In the genomic region with DNA sequence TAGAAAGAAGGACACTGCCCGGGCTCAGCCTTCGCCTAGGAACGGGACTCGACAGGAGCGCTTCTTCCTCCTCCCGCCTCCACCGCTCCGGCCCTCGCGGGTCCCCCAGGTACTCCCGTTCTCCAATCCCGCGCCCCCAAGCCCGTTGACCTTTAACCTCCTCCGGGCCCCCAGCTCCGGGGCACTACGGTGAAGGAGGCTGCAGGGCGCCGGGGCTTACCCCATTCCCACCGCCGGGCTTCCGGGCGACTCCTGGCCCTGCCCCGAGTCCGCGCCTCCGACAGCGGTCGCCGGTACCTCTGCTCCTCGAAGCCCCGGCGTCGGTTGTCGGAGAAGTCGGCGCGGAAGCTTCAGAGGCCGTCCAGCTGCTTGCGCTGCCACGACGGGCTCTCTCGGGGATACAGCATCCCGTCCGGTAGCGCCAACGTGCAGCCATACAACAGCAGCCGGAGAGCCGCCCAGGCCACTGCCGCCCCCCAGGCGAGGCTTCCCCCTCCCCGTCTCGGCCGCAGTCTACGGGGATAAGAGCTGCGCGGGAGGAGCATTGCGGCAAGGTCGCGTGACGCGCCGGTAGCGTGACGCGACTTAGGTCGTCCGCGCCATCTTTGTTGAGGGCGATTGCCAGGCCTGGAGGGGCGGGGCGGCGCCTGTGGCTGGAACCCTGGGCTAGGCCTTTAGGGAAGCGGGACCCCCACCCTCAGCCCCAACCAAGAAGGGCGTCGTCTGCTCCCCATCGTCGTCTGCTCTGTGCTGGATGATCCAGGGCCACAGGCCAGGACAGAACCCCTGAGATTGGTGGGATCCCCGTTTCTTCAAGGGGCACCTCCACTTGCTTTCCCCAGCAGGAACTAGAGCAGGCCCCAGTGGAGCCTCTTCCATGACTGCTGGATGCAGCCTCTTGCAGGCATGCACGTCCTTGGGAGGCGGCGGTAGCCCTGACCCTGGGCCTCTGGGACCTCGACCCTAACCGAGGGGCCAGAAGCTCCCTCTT, we compare ENCODE assay signal across 8 cellular contexts. TPM values are rescaled to one million over a fixed set of nuclear protein-coding genes. Genes with fewer than 3 reads are reported as not detected.
DNase-seq lines count a peak whose midpoint lies in the region; ATAC-seq and TF ChIP-seq lines count a peak whose summit lies in the region.

No MANE protein-coding gene starts in this region.

- no peaks in the 10 kb centered on the region for H3K27me3 Mint-ChIP-seq in dendritic cell treated with granulocyte-macrophage colony-stimulating factor and Interleukin-4, amounts not matched to agents 40 ng/mL and 50 ng/mL, for 4 days

- no peak for TF ChIP-seq CTCF in 22Rv1 (IDR thresholded peaks at IDR 0.05)

- ATAC-seq in GM18519 (IDR thresholded peaks at IDR 0.05; ENCODE audit: low FRiP score, unreplicated experiment): peak; percentile 59
- peak; percentile 65 for ATAC-seq in HG03342 (IDR thresholded peaks at IDR 0.05; ENCODE audit: unreplicated experiment)
- ATAC-seq in left lobe of liver: peak; percentile 98

- peak overlapping the region; percentile 82 for H3K4me3 Mint-ChIP-seq in dendritic cell treated with granulocyte-macrophage colony-stimulating factor and Interleukin-4, amounts not matched to agents 40 ng/mL and 50 ng/mL, for 4 days

- H3K4me1 Mint-ChIP-seq in dendritic cell treated with granulocyte-macrophage colony-stimulating factor and Interleukin-4, amounts not matched to agents 40 ng/mL and 50 ng/mL, for 4 days (ENCODE audit: low read depth): peaks cover 25% of the 10 kb centered on the region

- H3K9me3 Mint-ChIP-seq in dendritic cell treated with granulocyte-macrophage colony-stimulating factor and Interleukin-4, amounts not matched to agents 40 ng/mL and 50 ng/mL, for 4 days: no peaks in the 10 kb centered on the region

- DNase-seq in NCI-H526 treated with DMSO at 0.1 percent for 48 hours (lab: John Stamatoyannopoulos, UW) (peak; percentile 66), left lobe of liver (ENCODE audit: low spot score) (peak; percentile 86)
- DNase-seq in activated CD4-positive, alpha-beta T cell treated with anti-CD3 and anti-CD28 coated beads, Interleukin-2, amount 50 U/mL, for 24 hours (ENCODE audit: low read depth in 1 of 2, low spot score in 1 of 2): peak; percentile 70 to 71
- peak; percentile 82 for DNase-seq in stimulated activated CD4-positive, alpha-beta T cell treated with anti-CD3 and anti-CD28 coated beads, Interleukin-1b, Interleukin-23, amount 100 ng/mL, for 48 hours

- peaks cover 34% of the 10 kb centered on the region for H3K36me3 Mint-ChIP-seq in dendritic cell treated with granulocyte-macrophage colony-stimulating factor and Interleukin-4, amounts not matched to agents 40 ng/mL and 50 ng/mL, for 4 days (ENCODE audit: low read depth)

- H3K27ac ChIP-seq in 22Rv1: peak overlapping the region; percentile 61

- intact Hi-C loops in dendritic cell treated with granulocyte-macrophage colony-stimulating factor and Interleukin-4, amounts not matched to agents 40 ng/mL and 50 ng/mL, for 4 days (cut with micrococcal nuclease): loop anchor here (5.0 kb wide), 1 partner anchor 50 kb away; the partner anchor contains the start of gene CHCHD10

- H3K27ac Mint-ChIP-seq in dendritic cell treated with granulocyte-macrophage colony-stimulating factor and Interleukin-4, amounts not matched to agents 40 ng/mL and 50 ng/mL, for 4 days: peak overlapping the region; percentile 86

RNA-seq across cellular contexts. Expression of gene RGL4, which starts 26.3 kb away (rescaled TPM):
- total RNA-seq in left lobe of liver: not detected

RNA-seq across cellular contexts. Expression of gene ZNF70, which starts 33.8 kb away (rescaled TPM):
- 0.96 TPM for total RNA-seq in left lobe of liver

RNA-seq across cellular contexts. Expression of gene VPREB3, which starts 37.1 kb away (rescaled TPM):
- 0.40 TPM for total RNA-seq in left lobe of liver

RNA-seq across cellular contexts. Expression of gene C22orf15, which starts 45.7 kb away (rescaled TPM):
- not detected for total RNA-seq in left lobe of liver

RNA-seq across cellular contexts. Expression of gene CHCHD10, which starts 50.7 kb away (rescaled TPM):
- 320 TPM for total RNA-seq in left lobe of liver

Comparison
In these comparisons a context has a peak if more than half of its experiments do, and no peak if none do; other contexts are left out.
1. Peak in every context shown above with its lines: DNase-seq, ATAC-seq and H3K27ac ChIP-seq.